Comparison of ENCODE assay signal across 13 cellular contexts in genomic region chr15:52163321-52164190, GRCh38. TPM values are rescaled to one million over a fixed set of nuclear protein-coding genes. Genes with fewer than 3 reads are reported as not detected.
DNase-seq lines count a peak whose midpoint lies in the region; ATAC-seq and TF ChIP-seq lines count a peak whose summit lies in the region.
"Had no signal": no experiment of that assay in that cellular context is flagged by ENCODE, and none has a peak within 500 bp of the region (broad histone marks: within the 10 kb centered on the region; RNA-seq: fewer than 3 reads in every experiment).

No MANE protein-coding gene starts in this region.

- H3K27me3 Mint-ChIP-seq in HFFc6 (ENCODE audit: insufficient read depth) (peaks cover 4% of the 10 kb centered on the region), mesothelial cell of epicardium (ENCODE audit: low read depth) (no peaks in the 10 kb centered on the region)
- no peaks in the 10 kb centered on the region for H3K27me3 Mint-ChIP-seq in activated naive CD8-positive, alpha-beta T cell treated with anti-CD3 and anti-CD28 coated beads, Interleukin-2, amount 50 U/mL, for 24 hours
- no peaks in the 10 kb centered on the region for H3K27me3 Mint-ChIP-seq in T-helper 2 cell treated with Interferon-gamma antibody and Interleukin-4, amounts not matched to agents 5 μg/mL and 100 μg/mL, for 36 hours (ENCODE audit: low read depth)

- TF ChIP-seq CTCF in HFFc6 (IDR thresholded peaks at IDR 0.05) (peak; percentile 52), mesothelial cell of epicardium (IDR thresholded peaks at IDR 0.05; ENCODE audit: unreplicated experiment) (peak; percentile 32)

- no peak for ATAC-seq in activated naive CD8-positive, alpha-beta T cell treated with anti-CD3 and anti-CD28 coated beads, Interleukin-2, amount 50 U/mL, for 24 hours
- no peak for ATAC-seq in HG03045 (IDR thresholded peaks at IDR 0.05; ENCODE audit: unreplicated experiment)

- H3K27ac Mint-ChIP-seq in HFFc6 = no peak overlapping the region
- H3K27ac Mint-ChIP-seq in activated naive CD8-positive, alpha-beta T cell treated with anti-CD3 and anti-CD28 coated beads, Interleukin-2, amount 50 U/mL, for 24 hours = no peak overlapping the region
- no peak overlapping the region for H3K27ac Mint-ChIP-seq in mesothelial cell of epicardium
- no peak overlapping the region for H3K27ac Mint-ChIP-seq in T-helper 2 cell treated with Interferon-gamma antibody and Interleukin-4, amounts not matched to agents 5 μg/mL and 100 μg/mL, for 36 hours
- H3K27ac Mint-ChIP-seq: nephron had no signal

- H3K36me3 Mint-ChIP-seq in HFFc6 (ENCODE audit: low read depth) = peaks cover 13% of the 10 kb centered on the region; the same call in 1 of the 2 replicates
- peaks cover 6% of the 10 kb centered on the region for H3K36me3 Mint-ChIP-seq in activated naive CD8-positive, alpha-beta T cell treated with anti-CD3 and anti-CD28 coated beads, Interleukin-2, amount 50 U/mL, for 24 hours (ENCODE audit: low read depth)
- H3K36me3 Mint-ChIP-seq in mesothelial cell of epicardium = peaks cover 14% of the 10 kb centered on the region
- H3K36me3 Mint-ChIP-seq in T-helper 2 cell treated with Interferon-gamma antibody and Interleukin-4, amounts not matched to agents 5 μg/mL and 100 μg/mL, for 36 hours (ENCODE audit: low read depth) = peaks cover 22% of the 10 kb centered on the region

- DNase-seq in NCI-H146 (lab: John Stamatoyannopoulos, UW) (peak; percentile 1), NCI-H146 treated with DMSO at 0.1 percent for 48 hours (lab: John Stamatoyannopoulos, UW; ENCODE audit: unreplicated experiment) (no peak), HFFc6 (no peak), mesothelial cell of epicardium (ENCODE audit: low spot score in 2 of 2, unreplicated experiment in 2 of 2) (no peak), NCI-H2196 treated with DMSO at 0.1 percent for 48 hours (lab: John Stamatoyannopoulos, UW; ENCODE audit: unreplicated experiment) (no peak)
- DNase-seq in activated naive CD8-positive, alpha-beta T cell treated with anti-CD3 and anti-CD28 coated beads, Interleukin-2, amount 50 U/mL, for 24 hours = peak; percentile 23
- DNase-seq in T-helper 2 cell treated with Interferon-gamma antibody and Interleukin-4, amounts not matched to agents 5 μg/mL and 100 μg/mL, for 36 hours (ENCODE audit: low spot score) = no peak
- DNase-seq: GM23248, heart right ventricle, NCI-H2107 had no signal

- H3K4me1 Mint-ChIP-seq in HFFc6 (ENCODE audit: low read depth) (peaks cover 21% of the 10 kb centered on the region), mesothelial cell of epicardium (no peaks in the 10 kb centered on the region)
- H3K4me1 Mint-ChIP-seq in activated naive CD8-positive, alpha-beta T cell treated with anti-CD3 and anti-CD28 coated beads, Interleukin-2, amount 50 U/mL, for 24 hours = peaks cover 25% of the 10 kb centered on the region
- H3K4me1 Mint-ChIP-seq in T-helper 2 cell treated with Interferon-gamma antibody and Interleukin-4, amounts not matched to agents 5 μg/mL and 100 μg/mL, for 36 hours (ENCODE audit: low read depth) = peaks cover 23% of the 10 kb centered on the region
- H3K4me1 Mint-ChIP-seq: nephron had no signal

- H3K9me3 Mint-ChIP-seq in HFFc6 = no peaks in the 10 kb centered on the region
- no peaks in the 10 kb centered on the region for H3K9me3 Mint-ChIP-seq in activated naive CD8-positive, alpha-beta T cell treated with anti-CD3 and anti-CD28 coated beads, Interleukin-2, amount 50 U/mL, for 24 hours
- peaks cover 6% of the 10 kb centered on the region for H3K9me3 Mint-ChIP-seq in mesothelial cell of epicardium
- H3K9me3 Mint-ChIP-seq in T-helper 2 cell treated with Interferon-gamma antibody and Interleukin-4, amounts not matched to agents 5 μg/mL and 100 μg/mL, for 36 hours = no peaks in the 10 kb centered on the region

- H3K4me3 Mint-ChIP-seq in HFFc6 (no peak overlapping the region), mesothelial cell of epicardium (no peak overlapping the region)
- no peak overlapping the region for H3K4me3 Mint-ChIP-seq in activated naive CD8-positive, alpha-beta T cell treated with anti-CD3 and anti-CD28 coated beads, Interleukin-2, amount 50 U/mL, for 24 hours
- H3K4me3 Mint-ChIP-seq in T-helper 2 cell treated with Interferon-gamma antibody and Interleukin-4, amounts not matched to agents 5 μg/mL and 100 μg/mL, for 36 hours = no peak overlapping the region
- H3K4me3 Mint-ChIP-seq: nephron had no signal

RNA-seq across cellular contexts. Expression of gene GNB5, which starts 27.6 kb away (rescaled TPM):
- 10 to 100 TPM; 24.1 to 37.1 (median 33.0) TPM for total RNA-seq in HFFc6 (2021; fragmentation: NEBNext Ultra II Directional; extraction: Animal tissue kit (Norgen Biotek cat#: 25700))
- total RNA-seq in mesothelial cell of epicardium = 22.3 to 23.1 TPM (median 22.5 TPM) in 3 replicates

RNA-seq across cellular contexts. Expression of gene BCL2L10, which starts 51.0 kb away (rescaled TPM):
- total RNA-seq in HFFc6 (2021; fragmentation: NEBNext Ultra II Directional; extraction: Animal tissue kit (Norgen Biotek cat#: 25700)) = under 1 TPM in 2 of 6 experiments, not detected in 4; 0.25 to 0.30 TPM
- total RNA-seq in mesothelial cell of epicardium = 0.36 TPM in 1 of 3 replicates, not detected in the others
- total RNA-seq: A172, GM23248, heart right ventricle had no signal

Comparison
In these comparisons a context has a peak if more than half of its experiments do, and no peak if none do; other contexts are left out.
1. DNase-seq: peak in NCI-H146 (single experiment) and activated naive CD8-positive, alpha-beta T cell treated with anti-CD3 and anti-CD28 coated beads, Interleukin-2, amount 50 U/mL, for 24 hours (single experiment); none in NCI-H146 treated with DMSO at 0.1 percent for 48 hours (single experiment), HFFc6 (single experiment), mesothelial cell of epicardium (0 of 2), NCI-H2196 treated with DMSO at 0.1 percent for 48 hours (single experiment) and T-helper 2 cell treated with Interferon-gamma antibody and Interleukin-4, amounts not matched to agents 5 μg/mL and 100 μg/mL, for 36 hours (single experiment).